Comparison of ENCODE assay signal across 1 cellular context in genomic region chr11:17719940-17720795, GRCh38.
TF ChIP-seq lines count a peak whose summit lies in the region.

No MANE protein-coding gene starts in this region.

TF ChIP-seq in WTC11, 78 proteins besides CTCF, POLR2A, EP300 and RAD21 (continued from another document and continues in another):
- TF ChIP-seq NR3C1 (CRISPR knock-in tag; conservative IDR thresholded peaks at IDR 0.05; ENCODE audit: low read depth) (no peak), ZBTB21 (CRISPR knock-in tag; IDR thresholded peaks at IDR 0.05; ENCODE audit: borderline replicate concordance) (0 out of 2 replicates have a peak, but pooled peaks have one; percentile 25), AFF4 (CRISPR knock-in tag; IDR thresholded peaks at IDR 0.05; ENCODE audit: borderline replicate concordance) (no peak), ZNF232 (CRISPR knock-in tag; IDR thresholded peaks at IDR 0.05) (0 out of 2 replicates have a peak, but pooled peaks have one; percentile 53), IRF1 (CRISPR knock-in tag; IDR thresholded peaks at IDR 0.05) (0 out of 2 replicates have a peak, but pooled peaks have one; percentile 65), NR1H2 (CRISPR knock-in tag; IDR thresholded peaks at IDR 0.05) (peak; percentile 46; the same call in 1 of the 2 replicates), ZMAT4 (CRISPR knock-in tag; IDR thresholded peaks at IDR 0.05) (no peak), ZNF396 (CRISPR knock-in tag; IDR thresholded peaks at IDR 0.05; ENCODE audit: borderline replicate concordance) (no peak), CREB1 (CRISPR knock-in tag; IDR thresholded peaks at IDR 0.05) (peak; percentile 72; the same call in 1 of the 2 replicates), ZNF317 (CRISPR knock-in tag; IDR thresholded peaks at IDR 0.05; ENCODE audit: borderline replicate concordance, low read depth) (no peak), ESRRA (CRISPR knock-in tag; IDR thresholded peaks at IDR 0.05; ENCODE audit: borderline replicate concordance) (peak; percentile 49; the same call in 1 of the 2 replicates), ELF4 (CRISPR knock-in tag; IDR thresholded peaks at IDR 0.05; ENCODE audit: low read depth) (peak; percentile 62; the same call in 1 of the 2 replicates), RORB (CRISPR knock-in tag; IDR thresholded peaks at IDR 0.05) (no peak), HMGA2 (CRISPR knock-in tag; IDR thresholded peaks at IDR 0.05) (no peak), ZNF281 (CRISPR knock-in tag; IDR thresholded peaks at IDR 0.05) (no peak), RELA (CRISPR knock-in tag; IDR thresholded peaks at IDR 0.05; ENCODE audit: borderline replicate concordance) (peak; percentile 66; the same call in 1 of the 2 replicates), CBFB (CRISPR knock-in tag; IDR thresholded peaks at IDR 0.05; ENCODE audit: low read depth) (0 out of 2 replicates have a peak, but pooled peaks have one; percentile 70), GTF2I (CRISPR knock-in tag; conservative IDR thresholded peaks at IDR 0.05) (no peak), TP53 (CRISPR knock-in tag; IDR thresholded peaks at IDR 0.05) (no peak), PRDM15 (CRISPR knock-in tag; IDR thresholded peaks at IDR 0.05) (0 out of 2 replicates have a peak, but pooled peaks have one; percentile 23), GRHL2 (CRISPR knock-in tag; IDR thresholded peaks at IDR 0.05; ENCODE audit: insufficient replicate concordance, severe bottlenecking) (no peak), NR2C2 (CRISPR knock-in tag; IDR thresholded peaks at IDR 0.05) (peak; percentile 67; the same call in 1 of the 2 replicates), NFYB (CRISPR knock-in tag; conservative IDR thresholded peaks at IDR 0.05; ENCODE audit: low read depth) (no peak), ATF3 (CRISPR knock-in tag; conservative IDR thresholded peaks at IDR 0.05) (no peak), ETV6 (CRISPR knock-in tag; IDR thresholded peaks at IDR 0.05) (no peak), TEAD1 (CRISPR knock-in tag; IDR thresholded peaks at IDR 0.05) (no peak), ZNF416 (CRISPR knock-in tag; IDR thresholded peaks at IDR 0.05) (no peak), E2F1 (CRISPR knock-in tag; IDR thresholded peaks at IDR 0.05) (no peak)
- TF ChIP-seq, protein P1, sequence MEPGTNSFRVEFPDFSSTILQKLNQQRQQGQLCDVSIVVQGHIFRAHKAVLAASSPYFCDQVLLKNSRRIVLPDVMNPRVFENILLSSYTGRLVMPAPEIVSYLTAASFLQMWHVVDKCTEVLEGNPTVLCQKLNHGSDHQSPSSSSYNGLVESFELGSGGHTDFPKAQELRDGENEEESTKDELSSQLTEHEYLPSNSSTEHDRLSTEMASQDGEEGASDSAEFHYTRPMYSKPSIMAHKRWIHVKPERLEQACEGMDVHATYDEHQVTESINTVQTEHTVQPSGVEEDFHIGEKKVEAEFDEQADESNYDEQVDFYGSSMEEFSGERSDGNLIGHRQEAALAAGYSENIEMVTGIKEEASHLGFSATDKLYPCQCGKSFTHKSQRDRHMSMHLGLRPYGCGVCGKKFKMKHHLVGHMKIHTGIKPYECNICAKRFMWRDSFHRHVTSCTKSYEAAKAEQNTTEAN (CRISPR knock-in tag; IDR thresholded peaks at IDR 0.05) = peak; percentile 81; the same call in 1 of the 2 replicates
- TF ChIP-seq, protein P2, sequence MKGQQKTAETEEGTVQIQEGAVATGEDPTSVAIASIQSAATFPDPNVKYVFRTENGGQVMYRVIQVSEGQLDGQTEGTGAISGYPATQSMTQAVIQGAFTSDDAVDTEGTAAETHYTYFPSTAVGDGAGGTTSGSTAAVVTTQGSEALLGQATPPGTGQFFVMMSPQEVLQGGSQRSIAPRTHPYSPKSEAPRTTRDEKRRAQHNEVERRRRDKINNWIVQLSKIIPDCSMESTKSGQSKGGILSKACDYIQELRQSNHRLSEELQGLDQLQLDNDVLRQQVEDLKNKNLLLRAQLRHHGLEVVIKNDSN (CRISPR knock-in tag; IDR thresholded peaks at IDR 0.05) = no peak
- TF ChIP-seq, protein P3, sequence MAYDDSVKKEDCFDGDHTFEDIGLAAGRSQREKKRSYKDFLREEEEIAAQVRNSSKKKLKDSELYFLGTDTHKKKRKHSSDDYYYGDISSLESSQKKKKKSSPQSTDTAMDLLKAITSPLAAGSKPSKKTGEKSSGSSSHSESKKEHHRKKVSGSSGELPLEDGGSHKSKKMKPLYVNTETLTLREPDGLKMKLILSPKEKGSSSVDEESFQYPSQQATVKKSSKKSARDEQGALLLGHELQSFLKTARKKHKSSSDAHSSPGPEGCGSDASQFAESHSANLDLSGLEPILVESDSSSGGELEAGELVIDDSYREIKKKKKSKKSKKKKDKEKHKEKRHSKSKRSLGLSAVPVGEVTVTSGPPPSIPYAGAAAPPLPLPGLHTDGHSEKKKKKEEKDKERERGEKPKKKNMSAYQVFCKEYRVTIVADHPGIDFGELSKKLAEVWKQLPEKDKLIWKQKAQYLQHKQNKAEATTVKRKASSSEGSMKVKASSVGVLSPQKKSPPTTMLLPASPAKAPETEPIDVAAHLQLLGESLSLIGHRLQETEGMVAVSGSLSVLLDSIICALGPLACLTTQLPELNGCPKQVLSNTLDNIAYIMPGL (CRISPR knock-in tag; IDR thresholded peaks at IDR 0.05) = peak; percentile 74; the same call in 1 of the 2 replicates
- TF ChIP-seq, protein P4, sequence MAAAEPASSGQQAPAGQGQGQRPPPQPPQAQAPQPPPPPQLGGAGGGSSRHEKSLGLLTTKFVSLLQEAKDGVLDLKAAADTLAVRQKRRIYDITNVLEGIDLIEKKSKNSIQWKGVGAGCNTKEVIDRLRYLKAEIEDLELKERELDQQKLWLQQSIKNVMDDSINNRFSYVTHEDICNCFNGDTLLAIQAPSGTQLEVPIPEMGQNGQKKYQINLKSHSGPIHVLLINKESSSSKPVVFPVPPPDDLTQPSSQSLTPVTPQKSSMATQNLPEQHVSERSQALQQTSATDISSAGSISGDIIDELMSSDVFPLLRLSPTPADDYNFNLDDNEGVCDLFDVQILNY (CRISPR knock-in tag; IDR thresholded peaks at IDR 0.05) = peak; percentile 48
- TF ChIP-seq, protein P5, sequence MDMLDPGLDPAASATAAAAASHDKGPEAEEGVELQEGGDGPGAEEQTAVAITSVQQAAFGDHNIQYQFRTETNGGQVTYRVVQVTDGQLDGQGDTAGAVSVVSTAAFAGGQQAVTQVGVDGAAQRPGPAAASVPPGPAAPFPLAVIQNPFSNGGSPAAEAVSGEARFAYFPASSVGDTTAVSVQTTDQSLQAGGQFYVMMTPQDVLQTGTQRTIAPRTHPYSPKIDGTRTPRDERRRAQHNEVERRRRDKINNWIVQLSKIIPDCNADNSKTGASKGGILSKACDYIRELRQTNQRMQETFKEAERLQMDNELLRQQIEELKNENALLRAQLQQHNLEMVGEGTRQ (CRISPR knock-in tag; IDR thresholded peaks at IDR 0.05) = peak; percentile 35; the same call in 1 of the 2 replicates
- TF ChIP-seq, protein P6, sequence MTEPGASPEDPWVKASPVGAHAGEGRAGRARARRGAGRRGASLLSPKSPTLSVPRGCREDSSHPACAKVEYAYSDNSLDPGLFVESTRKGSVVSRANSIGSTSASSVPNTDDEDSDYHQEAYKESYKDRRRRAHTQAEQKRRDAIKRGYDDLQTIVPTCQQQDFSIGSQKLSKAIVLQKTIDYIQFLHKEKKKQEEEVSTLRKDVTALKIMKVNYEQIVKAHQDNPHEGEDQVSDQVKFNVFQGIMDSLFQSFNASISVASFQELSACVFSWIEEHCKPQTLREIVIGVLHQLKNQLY (CRISPR knock-in tag; IDR thresholded peaks at IDR 0.05) = peak; percentile 71; the same call in 1 of the 2 replicates
